In genomic region chr5:40755093-40755406, GRCh38 we compare ENCODE assay signal across 8 cellular contexts. TPM values are rescaled to one million over a fixed set of nuclear protein-coding genes. Genes with fewer than 3 reads are reported as not detected.
DNase-seq lines count a peak whose midpoint lies in the region; ATAC-seq lines count a peak whose summit lies in the region.

No MANE protein-coding gene starts in this region.

- no peaks in the 10 kb centered on the region for H3K9me3 ChIP-seq in CD4-positive, CD25-positive, alpha-beta regulatory T cell (ENCODE audit: control insufficient read depth in 2 of 2, low read length in 2 of 2)

- ATAC-seq in CD4-positive, CD25-positive, alpha-beta regulatory T cell (ENCODE audit: low read depth in 2 of 2): peak; percentile 70 to 72
- ATAC-seq in GM19351 (IDR thresholded peaks at IDR 0.05; ENCODE audit: unreplicated experiment) (peak; percentile 75), HG03469 (IDR thresholded peaks at IDR 0.05; ENCODE audit: unreplicated experiment) (peak; percentile 69)

- peaks cover 22% of the 10 kb centered on the region for H3K4me1 ChIP-seq in CD4-positive, CD25-positive, alpha-beta regulatory T cell (ENCODE audit: control insufficient read depth, insufficient read depth, low read length, poor library complexity, severe bottlenecking)

- H3K27me3 ChIP-seq in CD4-positive, CD25-positive, alpha-beta regulatory T cell (ENCODE audit: control insufficient read depth, insufficient read depth, low read length): no peaks in the 10 kb centered on the region

- no peak overlapping the region for H3K4me3 Mint-ChIP-seq in CD4-positive, CD25-positive, alpha-beta regulatory T cell

- H3K36me3 Mint-ChIP-seq in CD4-positive, CD25-positive, alpha-beta regulatory T cell: peaks cover 19% of the 10 kb centered on the region

- H3K27ac ChIP-seq in CD4-positive, CD25-positive, alpha-beta regulatory T cell (ENCODE audit: insufficient read depth, low read length, poor library complexity, severe bottlenecking): peak overlapping the region; percentile 88

- H3K36me3 ChIP-seq in CD4-positive, CD25-positive, alpha-beta regulatory T cell (ENCODE audit: control insufficient read depth, insufficient read depth, low read length): no peaks in the 10 kb centered on the region

- peak; percentile 46 to 82 (median 64) for DNase-seq in CD4-positive, CD25-positive, alpha-beta regulatory T cell
- peak; percentile 88 to 90 for DNase-seq in NCI-H526 (lab: John Stamatoyannopoulos, UW)
- DNase-seq in activated CD4-positive, alpha-beta T cell treated with anti-CD3 and anti-CD28 coated beads, Interleukin-2, amount 50 U/mL, for 1 hour: peak; percentile 64
- DNase-seq in effector CD8-positive, alpha-beta T cell (lab: John Stamatoyannopoulos, UW): peak; percentile 31
- DNase-seq in lung microvascular endothelial cell (ENCODE audit: low read depth in 2 of 2): peak; percentile 71 to 85
- DNase-seq in stimulated activated CD8-positive, alpha-beta memory T cell treated with anti-CD3 and anti-CD28 coated beads, Interleukin-12 subunit alpha, Interleukin-12 subunit beta, amount 100 ng/mL, for 1 hour (ENCODE audit: low read depth): peak; percentile 40

- H3K9me3 Mint-ChIP-seq in CD4-positive, CD25-positive, alpha-beta regulatory T cell: no peaks in the 10 kb centered on the region

- H3K4me3 ChIP-seq in CD4-positive, CD25-positive, alpha-beta regulatory T cell (ENCODE audit: low read depth, low read length): peak overlapping the region; percentile 99

- no peak overlapping the region for H3K27ac Mint-ChIP-seq in CD4-positive, CD25-positive, alpha-beta regulatory T cell

- H3K4me1 Mint-ChIP-seq in CD4-positive, CD25-positive, alpha-beta regulatory T cell: peaks cover 5 to 31% (median 14%) of the 10 kb centered on the region in 4 donors

- no peaks in the 10 kb centered on the region for H3K27me3 Mint-ChIP-seq in CD4-positive, CD25-positive, alpha-beta regulatory T cell

RNA-seq across cellular contexts. Expression of gene TTC33, which starts 0.7 kb away (rescaled TPM):
- 12.0 TPM for total RNA-seq in CD4-positive, CD25-positive, alpha-beta regulatory T cell
- polyA plus RNA-seq in CD4-positive, CD25-positive, alpha-beta regulatory T cell: 10 to 100 TPM; 14.3 to 19.6 (median 16.9) TPM
- total RNA-seq in lung microvascular endothelial cell: 10.9 and 15.1 TPM in 2 replicates

RNA-seq across cellular contexts. Expression of gene PRKAA1, which starts 43.1 kb away (rescaled TPM):
- total RNA-seq in CD4-positive, CD25-positive, alpha-beta regulatory T cell: 102 TPM
- polyA plus RNA-seq in CD4-positive, CD25-positive, alpha-beta regulatory T cell: 10 to 100 TPM; 34.1 to 55.8 (median 43.5) TPM
- 81.3 and 87.4 TPM in 2 replicates for total RNA-seq in lung microvascular endothelial cell

Comparison
In these comparisons a context has a peak if more than half of its experiments do, and no peak if none do; other contexts are left out.
1. Peak in every context shown above with its lines: DNase-seq, ATAC-seq, H3K4me3 ChIP-seq and H3K27ac ChIP-seq.
2. DNase-seq: peak in every context shown above with its lines; median percentile 89 in NCI-H526; 78 in lung microvascular endothelial cell; 64 in CD4-positive, CD25-positive, alpha-beta regulatory T cell; 64 in activated CD4-positive, alpha-beta T cell treated with anti-CD3 and anti-CD28 coated beads, Interleukin-2, amount 50 U/mL, for 1 hour; 40 in stimulated activated CD8-positive, alpha-beta memory T cell treated with anti-CD3 and anti-CD28 coated beads, Interleukin-12 subunit alpha, Interleukin-12 subunit beta, amount 100 ng/mL, for 1 hour; 31 in effector CD8-positive, alpha-beta T cell.